Comparison of ENCODE assay signal across 1 cellular context in the genomic region with DNA sequence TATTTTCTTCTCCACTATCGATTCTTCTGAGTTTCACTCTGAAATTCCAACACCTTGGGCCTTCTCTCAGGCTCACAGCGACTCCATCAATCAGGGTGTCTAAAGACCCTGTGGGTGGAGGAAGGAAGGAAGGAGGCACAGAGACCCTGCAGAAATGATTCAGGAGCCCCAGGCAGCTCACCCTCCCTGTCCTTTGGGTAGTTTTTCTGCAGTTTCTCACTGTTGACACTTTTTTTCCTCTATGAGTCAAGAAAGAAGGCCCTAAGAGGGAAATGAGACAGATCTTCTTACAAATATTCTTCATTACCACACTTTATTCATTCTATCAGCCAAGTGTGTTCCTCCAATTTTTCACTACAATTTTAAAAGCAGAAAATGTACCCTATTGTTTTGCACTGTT.
TF ChIP-seq lines count a peak whose summit lies in the region.

No MANE protein-coding gene starts in this region.

TF ChIP-seq in HepG2, 621 proteins besides CTCF, POLR2A, EP300 and RAD21 (continued from another document):
- TF ChIP-seq AGO2 (optimal IDR thresholded peaks at IDR 0.05; ENCODE audit: low read depth, low read length) = no peak
- TF ChIP-seq PHF8 (CRISPR knock-in tag; IDR thresholded peaks at IDR 0.05) = no peak
- no peak for TF ChIP-seq MYC (CRISPR knock-in tag; IDR thresholded peaks at IDR 0.05; ENCODE audit: borderline replicate concordance)
- TF ChIP-seq KIAA2018 (CRISPR knock-in tag; IDR thresholded peaks at IDR 0.05; ENCODE audit: borderline replicate concordance) = no peak
- TF ChIP-seq PPARG (CRISPR knock-in tag; conservative IDR thresholded peaks at IDR 0.05) = no peak
- TF ChIP-seq FOXJ3 (CRISPR knock-in tag; IDR thresholded peaks at IDR 0.05; ENCODE audit: borderline replicate concordance) = no peak
- TF ChIP-seq KDM5B (CRISPR knock-in tag; IDR thresholded peaks at IDR 0.05; ENCODE audit: borderline replicate concordance) = no peak
- TF ChIP-seq ATF3 (CRISPR knock-in tag; IDR thresholded peaks at IDR 0.05) = no peak
- no peak for TF ChIP-seq CHD4 (IDR thresholded peaks at IDR 0.05; ENCODE audit: borderline replicate concordance, low read length)
- TF ChIP-seq CCAR2 (optimal IDR thresholded peaks at IDR 0.05; ENCODE audit: low read depth, low read length) = no peak
- TF ChIP-seq KAT8 (CRISPR knock-in tag; IDR thresholded peaks at IDR 0.05) = no peak
- TF ChIP-seq U2AF2 (IDR thresholded peaks at IDR 0.05; ENCODE audit: low read depth, low read length) = no peak
- no peak for TF ChIP-seq TARDBP (CRISPR knock-in tag; IDR thresholded peaks at IDR 0.05)
